In genomic region chr1:53553734-53554509, GRCh38 we compare ENCODE assay signal across 15 cellular contexts.
DNase-seq lines count a peak whose midpoint lies in the region; ATAC-seq and TF ChIP-seq lines count a peak whose summit lies in the region.
"Had no signal": no experiment of that assay in that cellular context is flagged by ENCODE, and none has a peak within 500 bp of the region (broad histone marks: within the 10 kb centered on the region; RNA-seq: fewer than 3 reads in every experiment).

No MANE protein-coding gene starts in this region.

- ATAC-seq in activated B cell treated with CpG ODN at 0.5 μM for 24 hours (ENCODE audit: low read depth) (no peak), HG02623 (IDR thresholded peaks at IDR 0.05; ENCODE audit: unreplicated experiment) (no peak)
- ATAC-seq: pancreas, T-helper 17 cell had no signal

- intact Hi-C loops in activated B cell treated with CpG ODN at 0.5 μM for 24 hours (cut with micrococcal nuclease) (no loop called here), OCI-LY7 (cut with micrococcal nuclease; ENCODE audit: unreplicated experiment) (no loop called here)

- no TSS peak for BruUV-seq in OCI-LY7 (replicated peaks; lab: Mats Ljungman, UMichigan)

- H3K27ac Mint-ChIP-seq in activated B cell treated with CpG ODN at 0.5 μM for 24 hours: no peak overlapping the region
- H3K27ac Mint-ChIP-seq: CD4-positive, alpha-beta memory T cell; T-helper 17 cell had no signal

- H2AFZ ChIP-seq in OCI-LY7 (ENCODE audit: low read length): no peak overlapping the region

- POLR2A ChIA-PET in activated B cell treated with CpG ODN at 0.5 μM for 24 hours (lab: Charles Lee) (no interaction called here), OCI-LY7 (lab: Charles Lee) (interaction anchor here (0.6 kb wide), 1 partner anchor 334 kb away, joined by 3 read pairs; no protein-coding TSS in a partner anchor)

- no peak overlapping the region for H3K27ac ChIP-seq in OCI-LY7 (ENCODE audit: low read depth, low read length, poor library complexity, severe bottlenecking)
- H3K27ac ChIP-seq: pancreas, thoracic aorta had no signal

- H3K9me3 ChIP-seq in OCI-LY7 (ENCODE audit: low read length): 0 out of 2 replicates have a peak, but pooled peaks cover 4% of the 10 kb centered on the region
- H3K9me3 ChIP-seq: pancreas, thoracic aorta had no signal

- no peak overlapping the region for H3K4me2 ChIP-seq in OCI-LY7 (ENCODE audit: low read length)

- H3K4me1 ChIP-seq in OCI-LY7 (ENCODE audit: insufficient read depth, low read length, poor library complexity, severe bottlenecking): no peaks in the 10 kb centered on the region
- H3K4me1 ChIP-seq: pancreas had no signal

- no peaks in the 10 kb centered on the region for H3K79me2 ChIP-seq in OCI-LY7 (ENCODE audit: insufficient read depth, low read depth, low read length)

- no peaks in the 10 kb centered on the region for H3K9me3 Mint-ChIP-seq in activated B cell treated with CpG ODN at 0.5 μM for 24 hours
- H3K9me3 Mint-ChIP-seq: CD4-positive, alpha-beta memory T cell had no signal

- no peak overlapping the region for H3K4me3 ChIP-seq in OCI-LY7 (ENCODE audit: low read depth, low read length, poor library complexity, severe bottlenecking)
- H3K4me3 ChIP-seq: pancreas, thoracic aorta had no signal

- no peaks in the 10 kb centered on the region for H3K36me3 ChIP-seq in OCI-LY7 (ENCODE audit: insufficient read depth, low read length)
- H3K36me3 ChIP-seq: pancreas, thoracic aorta had no signal

- H3K27me3 Mint-ChIP-seq in activated B cell treated with CpG ODN at 0.5 μM for 24 hours: peaks cover 7% of the 10 kb centered on the region
- H3K27me3 Mint-ChIP-seq: CD4-positive, alpha-beta memory T cell had no signal

- peak; percentile 12 for DNase-seq in stimulated activated CD4-positive, alpha-beta T cell treated with anti-CD3 and anti-CD28 coated beads, Interleukin-1b, Interleukin-23, amount 100 ng/mL, for 48 hours
- DNase-seq in stimulated activated CD4-positive, alpha-beta T cell treated with anti-CD3 and anti-CD28 coated beads, Interleukin-2, amount 100 ng/mL, for 24 hours: no peak
- DNase-seq in activated B cell treated with CpG ODN at 0.5 μM for 24 hours (peak; percentile 9), kidney tubule cell (ENCODE audit: low spot score) (peak; percentile 22), AML-193 (lab: John Stamatoyannopoulos, UW) (no peak), C1 segment of cervical spinal cord (lab: John Stamatoyannopoulos, UW) (no peak), OCI-LY7 (ENCODE audit: low spot score) (no peak)
- DNase-seq: CD4-positive, alpha-beta memory T cell; foreskin fibroblast; NCI-H1417 treated with DMSO at 0.1 percent for 48 hours; stimulated activated CD4-positive, alpha-beta T cell treated with anti-CD3 and anti-CD28 coated beads, Interleukin-4, amount 100 ng/mL, for 4 hours had no signal

- no peaks in the 10 kb centered on the region for H3K4me1 Mint-ChIP-seq in activated B cell treated with CpG ODN at 0.5 μM for 24 hours
- H3K4me1 Mint-ChIP-seq: CD4-positive, alpha-beta memory T cell had no signal

- H3K36me3 Mint-ChIP-seq in activated B cell treated with CpG ODN at 0.5 μM for 24 hours (ENCODE audit: low read depth): no peaks in the 10 kb centered on the region
- H3K36me3 Mint-ChIP-seq: CD4-positive, alpha-beta memory T cell had no signal

- no peaks in the 10 kb centered on the region for H3K9me2 ChIP-seq in OCI-LY7 (ENCODE audit: insufficient read depth, low read length)

- TF ChIP-seq CTCF in activated B cell treated with CpG ODN at 0.5 μM for 24 hours (IDR thresholded peaks at IDR 0.05): no peak
- no peak for TF ChIP-seq CTCF in OCI-LY7 (conservative IDR thresholded peaks at IDR 0.05; ENCODE audit: low read length)

- CTCF ChIA-PET in activated B cell treated with CpG ODN at 0.5 μM for 24 hours (lab: Charles Lee): no interaction called here
- CTCF ChIA-PET in OCI-LY7 (lab: Charles Lee; ENCODE audit: unreplicated experiment): no interaction called here

- H3K4me3 Mint-ChIP-seq in activated B cell treated with CpG ODN at 0.5 μM for 24 hours: no peak overlapping the region
- H3K4me3 Mint-ChIP-seq: CD4-positive, alpha-beta memory T cell; T-helper 17 cell had no signal

- H4K20me1 ChIP-seq in OCI-LY7 (ENCODE audit: insufficient read depth, low read length): no peaks in the 10 kb centered on the region

Comparison
In these comparisons a context has a peak if more than half of its experiments do, and no peak if none do; other contexts are left out.
1. DNase-seq: peak in stimulated activated CD4-positive, alpha-beta T cell treated with anti-CD3 and anti-CD28 coated beads, Interleukin-1b, Interleukin-23, amount 100 ng/mL, for 48 hours (single experiment), activated B cell treated with CpG ODN at 0.5 μM for 24 hours (single experiment) and kidney tubule cell (single experiment); none in stimulated activated CD4-positive, alpha-beta T cell treated with anti-CD3 and anti-CD28 coated beads, Interleukin-2, amount 100 ng/mL, for 24 hours (0 of 2), AML-193 (0 of 2), C1 segment of cervical spinal cord (0 of 14) and OCI-LY7 (single experiment).